Comparison of ENCODE assay signal across 8 cellular contexts in genomic region chr4:498328-498919, GRCh38. TPM values are rescaled to one million over a fixed set of nuclear protein-coding genes. Genes with fewer than 3 reads are reported as not detected.
DNase-seq lines count a peak whose midpoint lies in the region; ATAC-seq and TF ChIP-seq lines count a peak whose summit lies in the region.

No MANE protein-coding gene starts in this region.

- DNase-seq in hepatocyte (ENCODE audit: low spot score) (no peak), superior temporal gyrus (ENCODE audit: extremely low spot score) (no peak), NCI-H446 treated with DMSO at 0.1 percent for 48 hours (lab: John Stamatoyannopoulos, UW) (no peak)
- DNase-seq in activated CD4-positive, CD25-positive, alpha-beta regulatory T cell treated with anti-CD3 and anti-CD28 coated beads, Interleukin-2, amount 50 U/mL, for 72 hours: no peak

- no peaks in the 10 kb centered on the region for H4K20me1 ChIP-seq in hepatocyte (ENCODE audit: insufficient read depth, poor library complexity, severe bottlenecking)

- H3K27me3 Mint-ChIP-seq in activated T-helper 17 cell treated with anti-CD3 and anti-CD28 coated beads, Interleukin-2, amount 50 U/mL, for 72 hours: no peaks in the 10 kb centered on the region

- peak overlapping the region; percentile 94 for H3K27ac ChIP-seq in hepatocyte
- H3K27ac ChIP-seq in skin epidermis: peak overlapping the region; percentile 61 to 96 (median 93)

- H3K4me1 Mint-ChIP-seq in activated T-helper 17 cell treated with anti-CD3 and anti-CD28 coated beads, Interleukin-2, amount 50 U/mL, for 72 hours: peaks cover 14% of the 10 kb centered on the region

- no peaks in the 10 kb centered on the region for H3K9me3 Mint-ChIP-seq in activated T-helper 17 cell treated with anti-CD3 and anti-CD28 coated beads, Interleukin-2, amount 50 U/mL, for 72 hours

- H3K79me2 ChIP-seq in hepatocyte: peaks cover 72% of the 10 kb centered on the region

- no peaks in the 10 kb centered on the region for H3K9me2 ChIP-seq in hepatocyte (replicated peaks; ENCODE audit: insufficient read depth)

- H3K36me3 ChIP-seq in hepatocyte (replicated peaks; ENCODE audit: insufficient read depth, low read depth): peaks cover 5% of the 10 kb centered on the region

- H3K4me3 Mint-ChIP-seq in activated T-helper 17 cell treated with anti-CD3 and anti-CD28 coated beads, Interleukin-2, amount 50 U/mL, for 72 hours: peak overlapping the region; percentile 92

- H3K27me3 ChIP-seq in hepatocyte: no peaks in the 10 kb centered on the region

- 11% methylated on average over 17 of the region's 17 CpGs for WGBS in hepatocyte (ENCODE audit: low lambda C conversion rate, missing lambda C conversion rate)

- H3K4me1 ChIP-seq in hepatocyte (ENCODE audit: insufficient read depth): peaks cover 8% of the 10 kb centered on the region

- H3K36me3 Mint-ChIP-seq in activated T-helper 17 cell treated with anti-CD3 and anti-CD28 coated beads, Interleukin-2, amount 50 U/mL, for 72 hours (ENCODE audit: low read depth): peaks cover 86% of the 10 kb centered on the region

- no peak for TF ChIP-seq CTCF in hepatocyte (IDR thresholded peaks at IDR 0.05; ENCODE audit: poor library complexity)

- peaks cover 13% of the 10 kb centered on the region for H3K9me3 ChIP-seq in hepatocyte (ENCODE audit: low read depth)

- no peak for TF ChIP-seq POLR2A in GM18505 (IDR thresholded peaks at IDR 0.05; ENCODE audit: borderline replicate concordance, extremely low read depth, insufficient read depth, insufficient read length)

- peak; percentile 14 for ATAC-seq in GM18505 (IDR thresholded peaks at IDR 0.05; ENCODE audit: unreplicated experiment)
- peak; percentile 8 for ATAC-seq in HG02943 (IDR thresholded peaks at IDR 0.05; ENCODE audit: low read depth, unreplicated experiment)
- ATAC-seq in activated T-helper 17 cell treated with anti-CD3 and anti-CD28 coated beads, Interleukin-2, amount 50 U/mL, for 72 hours (replicated peaks): peak; percentile 24

- H3K4me3 ChIP-seq in hepatocyte (peak overlapping the region; percentile 88), skin epidermis (peak overlapping the region; percentile 82 to 99 (median 91))

- peak overlapping the region; percentile 97 for H3K27ac Mint-ChIP-seq in activated T-helper 17 cell treated with anti-CD3 and anti-CD28 coated beads, Interleukin-2, amount 50 U/mL, for 72 hours

- H2AFZ ChIP-seq in hepatocyte: peak overlapping the region; percentile 82

- peak overlapping the region; percentile 73 for H3K4me2 ChIP-seq in hepatocyte

RNA-seq across cellular contexts. Expression of gene ZNF721, which starts 0.5 kb away (rescaled TPM):
- 10 to 100 TPM; 23.4 to 35.4 TPM for total RNA-seq in activated T-helper 17 cell treated with anti-CD3 and anti-CD28 coated beads, Interleukin-2, amount 50 U/mL, for 72 hours
- total RNA-seq in hepatocyte: 16.3 and 21.6 TPM in 2 replicates
- polyA plus RNA-seq in hepatocyte: 13.2 and 15.0 TPM in 2 replicates

RNA-seq across cellular contexts. Expression of gene PIGG, which starts 0.6 kb away (rescaled TPM):
- total RNA-seq in activated T-helper 17 cell treated with anti-CD3 and anti-CD28 coated beads, Interleukin-2, amount 50 U/mL, for 72 hours: 10 to 100 TPM; 50.7 to 66.9 TPM
- 26.6 and 28.3 TPM in 2 replicates for total RNA-seq in hepatocyte
- polyA plus RNA-seq in hepatocyte: 46.9 and 58.1 TPM in 2 replicates
